ENCODE assay signal across 9 cellular contexts in the genomic region with DNA sequence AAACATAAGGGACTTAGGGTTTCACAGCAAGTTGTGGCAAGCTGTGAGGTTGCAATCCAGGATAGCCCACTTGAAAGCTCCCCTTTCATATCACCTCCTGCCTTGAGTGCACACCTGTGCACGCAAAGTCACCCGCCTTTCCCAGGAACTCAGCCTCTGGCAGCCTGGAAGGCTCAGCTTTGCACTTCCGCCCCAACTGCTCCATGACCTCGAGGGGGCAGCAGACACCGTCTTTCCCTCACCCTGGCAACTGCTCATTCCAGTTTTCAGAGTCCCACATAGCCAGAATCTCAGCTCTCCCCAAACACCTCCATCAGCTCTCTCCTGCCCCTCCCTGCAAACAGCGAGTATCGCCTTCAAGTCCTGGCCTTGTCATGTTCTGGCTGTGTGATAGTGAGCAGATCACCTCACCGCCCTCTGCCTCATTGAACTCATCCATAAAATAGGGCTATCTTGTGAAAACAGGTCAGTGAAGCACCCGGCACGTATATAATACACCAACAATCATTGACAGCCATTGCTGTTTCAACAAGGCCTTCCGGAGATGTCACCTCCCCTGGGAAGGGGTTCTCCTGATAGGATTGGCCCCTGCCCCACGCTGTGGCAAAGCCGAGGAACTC.
DNase-seq lines count a peak whose midpoint lies in the region; ATAC-seq, FAIRE-seq and TF ChIP-seq lines count a peak whose summit lies in the region.
"Had no signal": no experiment of that assay in that cellular context is flagged by ENCODE, and none has a peak within 500 bp of the region (broad histone marks: within the 10 kb centered on the region; RNA-seq: fewer than 3 reads in every experiment).

No MANE protein-coding gene starts in this region.

- peak overlapping the region; percentile 32 for H3K27ac Mint-ChIP-seq in activated naive CD4-positive, alpha-beta T cell treated with anti-CD3 and anti-CD28 coated beads, Interleukin-2, amount 50 U/mL, for 24 hours
- H3K27ac Mint-ChIP-seq: stimulated activated naive CD8-positive, alpha-beta T cell treated with anti-CD3 and anti-CD28 coated beads, Interleukin-15, Interleukin-2, amounts not matched to agents 100 ng/mL and 50 ng/mL, for 24 hours had no signal

- TF ChIP-seq CTCF in GM12865 (IDR thresholded peaks at IDR 0.05; ENCODE audit: insufficient read depth, low read depth, low read length, missing control alignments), result peak; percentile 96

- H3K4me3 ChIP-seq in GM12865 (ENCODE audit: low read depth, low read length), result no peak overlapping the region

- no peaks in the 10 kb centered on the region for H3K9me3 Mint-ChIP-seq in activated naive CD4-positive, alpha-beta T cell treated with anti-CD3 and anti-CD28 coated beads, Interleukin-2, amount 50 U/mL, for 24 hours
- H3K9me3 Mint-ChIP-seq: stimulated activated naive CD8-positive, alpha-beta T cell treated with anti-CD3 and anti-CD28 coated beads, Interleukin-15, Interleukin-2, amounts not matched to agents 100 ng/mL and 50 ng/mL, for 24 hours had no signal

- ATAC-seq in HG02763 (IDR thresholded peaks at IDR 0.05; ENCODE audit: unreplicated experiment), result no peak

- DNase-seq in GM12865 (ENCODE audit: low read depth) (peak; percentile 82), NCI-H1417 (lab: John Stamatoyannopoulos, UW) (peak; percentile 86 to 94 (median 86)), SKM-1 treated with dmso at 0.1 percent for 144 hours (lab: John Stamatoyannopoulos, UW; ENCODE audit: unreplicated experiment) (peak; percentile 80), head of caudate nucleus (peak; percentile 79 to 95 (median 89)), posterior cingulate gyrus (peak; percentile 64 to 97 (median 85)), urothelium cell line (ENCODE audit: low spot score) (peak; percentile 86)

- H3K4me3 Mint-ChIP-seq in activated naive CD4-positive, alpha-beta T cell treated with anti-CD3 and anti-CD28 coated beads, Interleukin-2, amount 50 U/mL, for 24 hours, result no peak overlapping the region
- H3K4me3 Mint-ChIP-seq: stimulated activated naive CD8-positive, alpha-beta T cell treated with anti-CD3 and anti-CD28 coated beads, Interleukin-15, Interleukin-2, amounts not matched to agents 100 ng/mL and 50 ng/mL, for 24 hours had no signal

- intact Hi-C loops in head of caudate nucleus (cut with DNase I) (loop anchor here (2.0 to 5.0 kb wide), 2 partner anchors 155 to 321 kb away; no protein-coding TSS in a partner anchor), posterior cingulate gyrus (cut with DNase I) (loop anchor here (1.0 to 5.0 kb wide), 4 partner anchors 152 to 1830 kb away; partner anchors contain the start of gene SRSF4)

- no peak for FAIRE-seq in urothelium cell line (lab: Jason Lieb, UNC)

- no peaks in the 10 kb centered on the region for H3K36me3 Mint-ChIP-seq in activated naive CD4-positive, alpha-beta T cell treated with anti-CD3 and anti-CD28 coated beads, Interleukin-2, amount 50 U/mL, for 24 hours

- H3K4me1 Mint-ChIP-seq in activated naive CD4-positive, alpha-beta T cell treated with anti-CD3 and anti-CD28 coated beads, Interleukin-2, amount 50 U/mL, for 24 hours, result peaks cover 41% of the 10 kb centered on the region

- H3K27me3 Mint-ChIP-seq in activated naive CD4-positive, alpha-beta T cell treated with anti-CD3 and anti-CD28 coated beads, Interleukin-2, amount 50 U/mL, for 24 hours, result no peaks in the 10 kb centered on the region
- H3K27me3 Mint-ChIP-seq: stimulated activated naive CD8-positive, alpha-beta T cell treated with anti-CD3 and anti-CD28 coated beads, Interleukin-15, Interleukin-2, amounts not matched to agents 100 ng/mL and 50 ng/mL, for 24 hours had no signal
